Comparison of ENCODE assay signal across 15 cellular contexts in genomic region chr5:31962928-31963327, GRCh38.
DNase-seq lines count a peak whose midpoint lies in the region; ATAC-seq, FAIRE-seq and TF ChIP-seq lines count a peak whose summit lies in the region.
"Had no signal": no experiment of that assay in that cellular context is flagged by ENCODE, and none has a peak within 500 bp of the region (broad histone marks: within the 10 kb centered on the region; RNA-seq: fewer than 3 reads in every experiment).

No MANE protein-coding gene starts in this region.

- 0 out of 2 replicates have a peak, but pooled peaks cover 9% of the 10 kb centered on the region for H3K4me1 ChIP-seq in GM23248 (ENCODE audit: insufficient read depth)
- peaks cover 13 to 16% (median 15%) of the 10 kb centered on the region in 3 donors for H3K4me1 ChIP-seq in skeletal muscle tissue (ENCODE audit: control insufficient read depth in 3 of 3, insufficient read depth in 3 of 3, low read length in 3 of 3)

- H3K9me3 ChIP-seq in GM23248 (ENCODE audit: low read depth) = no peaks in the 10 kb centered on the region
- H3K9me3 ChIP-seq in skeletal muscle tissue (ENCODE audit: control insufficient read depth in 3 of 3, low read length in 3 of 3) = no peaks in the 10 kb centered on the region

- no peak overlapping the region for H3K9ac ChIP-seq in GM23248
- H3K9ac ChIP-seq in skeletal muscle tissue (ENCODE audit: low read depth in 1 of 3, low read length in 3 of 3) = no peak overlapping the region

- 33 to 42% methylated on average over 1 of the region's 1 CpG for WGBS in GM23248 (ENCODE audit: low coverage in 1 of 2, low lambda C conversion rate in 2 of 2, missing lambda C conversion rate in 2 of 2), 2 experiments

- no peak for TF ChIP-seq CTCF in astrocyte of the spinal cord (IDR thresholded peaks at IDR 0.05; ENCODE audit: low read depth, low read length)

- H3K9me2 ChIP-seq in GM23248 (ENCODE audit: insufficient read depth) = no peaks in the 10 kb centered on the region

- DNase-seq in GM23248 = peak; percentile 31
- peak; percentile 67 for DNase-seq in astrocyte of the spinal cord (ENCODE audit: low read depth, low spot score)
- no peak for DNase-seq in NCI-H1930 (lab: John Stamatoyannopoulos, UW)
- no peak for DNase-seq in epidermal melanocyte (ENCODE audit: insufficient read length, low spot score)
- DNase-seq: activated CD4-positive, alpha-beta T cell treated with anti-CD3 and anti-CD28 coated beads for 4 hours; activated naive CD4-positive, alpha-beta T cell treated with Interleukin-2 at 50 U/mL for 16 hours; CD8-positive, alpha-beta T cell; hippocampal formation; NCI-H1105 treated with DMSO at 0.1 percent for 48 hours; NCI-H748 treated with DMSO at 0.1 percent for 48 hours had no signal

- no peaks in the 10 kb centered on the region for H3K79me2 ChIP-seq in GM23248 (ENCODE audit: insufficient read depth)

- H3K36me3 ChIP-seq in GM23248 (ENCODE audit: low read depth) (no peaks in the 10 kb centered on the region), skeletal muscle tissue (ENCODE audit: control insufficient read depth in 3 of 3, insufficient read depth in 3 of 3, low read length in 3 of 3) (no peaks in the 10 kb centered on the region)

- in situ Hi-C loops in GM23248 (cut with MboI) (no loop called here), astrocyte of the spinal cord (cut with HindIII; ENCODE audit: low sequenced_read_pairs) (no loop called here)

- FAIRE-seq in islet of Langerhans (lab: Jason Lieb, UNC) = peak; percentile 60

- H3K27me3 ChIP-seq in GM23248 (replicated peaks; ENCODE audit: insufficient read depth) (peaks cover 32% of the 10 kb centered on the region), skeletal muscle tissue (ENCODE audit: control insufficient read depth in 3 of 3, insufficient read depth in 3 of 3, low read length in 3 of 3) (peaks cover 0 to 4% (median 0%) of the 10 kb centered on the region in 3 donors)

- no peaks in the 10 kb centered on the region for H4K20me1 ChIP-seq in GM23248 (ENCODE audit: insufficient read depth)

- no peak overlapping the region for H3K4me3 ChIP-seq in GM23248
- H3K4me3 ChIP-seq in astrocyte of the spinal cord (ENCODE audit: low read depth, low read length) = no peak overlapping the region
- H3K4me3 ChIP-seq in skeletal muscle tissue (ENCODE audit: low read length in 3 of 3) = no peak overlapping the region
- H3K4me3 ChIP-seq: SK-N-MC had no signal

- no peak for ATAC-seq in GM21737 (IDR thresholded peaks at IDR 0.05; ENCODE audit: unreplicated experiment)
- no peak for ATAC-seq in GM21576 (IDR thresholded peaks at IDR 0.05; ENCODE audit: unreplicated experiment)
- ATAC-seq: CD8-positive, alpha-beta T cell had no signal

- peak overlapping the region; percentile 12 for H3K4me2 ChIP-seq in GM23248 (ENCODE audit: unreplicated experiment)

- H2AFZ ChIP-seq in GM23248 = no peak overlapping the region

- no peak overlapping the region for H3K27ac ChIP-seq in GM23248
- peak overlapping the region; percentile 38 for H3K27ac ChIP-seq in skeletal muscle tissue (ENCODE audit: low read depth, low read length)
- H3K27ac ChIP-seq: SK-N-MC had no signal

- H3F3A ChIP-seq in GM23248 (ENCODE audit: insufficient read depth) = no peaks in the 10 kb centered on the region

Comparison
In these comparisons a context has a peak if more than half of its experiments do, and no peak if none do; other contexts are left out.
1. DNase-seq: peak in GM23248 (single experiment) and astrocyte of the spinal cord (single experiment); none in NCI-H1930 (0 of 2) and epidermal melanocyte (single experiment).